18 cellular contexts compared by ENCODE assay signal in the genomic region with DNA sequence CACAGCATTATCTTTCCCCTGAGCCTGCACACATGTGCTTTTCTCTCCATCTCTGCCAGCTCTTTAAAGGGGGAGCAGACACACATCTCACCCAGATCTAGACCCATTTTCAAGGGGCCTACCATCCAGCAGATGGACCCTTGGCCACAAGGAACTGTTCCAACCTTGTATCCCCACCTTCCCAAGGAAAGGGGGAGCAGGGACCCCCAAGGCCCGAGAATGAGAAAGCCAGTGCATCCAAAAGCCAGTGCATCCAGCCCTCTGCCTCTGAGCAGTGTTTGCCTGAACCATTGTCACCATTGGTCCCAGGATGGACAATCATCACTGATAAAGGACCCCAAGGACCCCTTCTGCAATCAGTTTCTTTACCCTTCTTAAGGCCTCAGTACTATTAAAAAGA.
DNase-seq lines count a peak whose midpoint lies in the region; ATAC-seq, FAIRE-seq and TF ChIP-seq lines count a peak whose summit lies in the region.
"Had no signal": no experiment of that assay in that cellular context is flagged by ENCODE, and none has a peak within 500 bp of the region (broad histone marks: within the 10 kb centered on the region; RNA-seq: fewer than 3 reads in every experiment).

No MANE protein-coding gene starts in this region.

- H3K27me3 Mint-ChIP-seq in progenitor cell of endocrine pancreas, result peaks cover 12% of the 10 kb centered on the region

- H3K27ac Mint-ChIP-seq in progenitor cell of endocrine pancreas, result no peak overlapping the region
- H3K27ac Mint-ChIP-seq: B cell; CD4-positive, alpha-beta T cell had no signal

- H3K4me1 ChIP-seq in spleen (no peaks in the 10 kb centered on the region), pancreas (no peaks in the 10 kb centered on the region)

- TF ChIP-seq POLR2A in spleen (IDR thresholded peaks at IDR 0.05), result no peak

- WGBS in spleen, 5 donors, result 63 to 65% (median 64%) methylated on average over 1 of the region's 1 CpG
- WGBS in pancreas, 2 donors, result 24 to 75% methylated on average over 1 of the region's 1 CpG

- no peak overlapping the region for H3K4me3 Mint-ChIP-seq in progenitor cell of endocrine pancreas (ENCODE audit: low read depth)
- H3K4me3 Mint-ChIP-seq: B cell; CD4-positive, alpha-beta T cell had no signal

- TF ChIP-seq CTCF in spleen (IDR thresholded peaks at IDR 0.05 in 8 of 11, conservative IDR thresholded peaks at IDR 0.05 in 3 of 11) (no peak), pancreas (IDR thresholded peaks at IDR 0.05) (no peak), progenitor cell of endocrine pancreas (IDR thresholded peaks at IDR 0.05; ENCODE audit: unreplicated experiment) (no peak)

- H3K36me3 ChIP-seq in spleen (no peaks in the 10 kb centered on the region), pancreas (no peaks in the 10 kb centered on the region)

- no peak overlapping the region for H3K4me3 ChIP-seq in spleen
- no peak overlapping the region for H3K4me3 ChIP-seq in pancreas
- H3K4me3 ChIP-seq: GM12878, GM23248 had no signal

- H3K36me3 Mint-ChIP-seq in progenitor cell of endocrine pancreas (ENCODE audit: insufficient read depth), result no peaks in the 10 kb centered on the region

- no peak for ATAC-seq in left cardiac atrium
- ATAC-seq in left lobe of liver, result no peak
- no peak for ATAC-seq in pancreas
- ATAC-seq: GM12878, HCT116 had no signal

- intact Hi-C loops in cardiac septum (cut with DNase I), result no loop called here
- intact Hi-C loops in left cardiac atrium (cut with DNase I), result no loop called here
- intact Hi-C loops in spleen (cut with DNase I; ENCODE audit: low total_unique reads), result no loop called here
- intact Hi-C loops in pancreas (cut with DNase I), result no loop called here

- peak; percentile 26 for DNase-seq in cardiac septum (ENCODE audit: low spot score)
- DNase-seq in left cardiac atrium, result no peak
- DNase-seq in left lobe of liver (ENCODE audit: low spot score), result peak; percentile 16
- peak; percentile 20 for DNase-seq in spleen
- DNase-seq in superior temporal gyrus (ENCODE audit: extremely low spot score), result no peak
- DNase-seq in pancreas, result no peak
- no peak for DNase-seq in progenitor cell of endocrine pancreas (ENCODE audit: low spot score, unreplicated experiment)
- DNase-seq: C1 segment of cervical spinal cord; CD4-positive, alpha-beta T cell; DMS79; GM23248 had no signal

- H3K9me3 Mint-ChIP-seq in progenitor cell of endocrine pancreas (ENCODE audit: low read depth), result no peaks in the 10 kb centered on the region
- H3K9me3 Mint-ChIP-seq: CD4-positive, alpha-beta T cell had no signal

- no peaks in the 10 kb centered on the region for H3K4me1 Mint-ChIP-seq in progenitor cell of endocrine pancreas (ENCODE audit: low read depth)
- H3K4me1 Mint-ChIP-seq: B cell had no signal

- peaks cover 0 to 38% (median 0%) of the 10 kb centered on the region in 7 donors for H3K27me3 ChIP-seq in spleen (replicated peaks in 1 of 7)
- H3K27me3 ChIP-seq in pancreas, result no peaks in the 10 kb centered on the region

- H3K27ac ChIP-seq in spleen (no peak overlapping the region), pancreas (no peak overlapping the region)
- H3K27ac ChIP-seq: GM23248, HL-60 had no signal

- H3K9me3 ChIP-seq in spleen, result no peaks in the 10 kb centered on the region
- no peaks in the 10 kb centered on the region for H3K9me3 ChIP-seq in pancreas

- FAIRE-seq in pancreas (lab: Jason Lieb, UNC), result no peak
- FAIRE-seq: A204.1, GM12878, GM18507, H54 had no signal

Comparison
In these comparisons a context has a peak if more than half of its experiments do, and no peak if none do; other contexts are left out.
1. DNase-seq: peak in cardiac septum (single experiment), left lobe of liver (single experiment) and spleen (single experiment); none in left cardiac atrium (single experiment), superior temporal gyrus (single experiment), pancreas (0 of 6) and progenitor cell of endocrine pancreas (single experiment).